In genomic region chr21:44084496-44085241, GRCh38 we compare ENCODE assay signal across 14 cellular contexts. TPM values are rescaled to one million over a fixed set of nuclear protein-coding genes. Genes with fewer than 3 reads are reported as not detected.
DNase-seq lines count a peak whose midpoint lies in the region; ATAC-seq, FAIRE-seq and TF ChIP-seq lines count a peak whose summit lies in the region.
"Had no signal": no experiment of that assay in that cellular context is flagged by ENCODE, and none has a peak within 500 bp of the region (broad histone marks: within the 10 kb centered on the region; RNA-seq: fewer than 3 reads in every experiment).

No MANE protein-coding gene starts in this region.

- peak overlapping the region; percentile 98 for H3K27ac Mint-ChIP-seq in activated T-helper 1 cell treated with anti-CD3 and anti-CD28 coated beads, Interleukin-12 subunit alpha, Interleukin-12 subunit beta, Interleukin-2, Interleukin-4 antibody, amounts not matched to agents 30 ng/mL and 10 ng/mL and 1 ng/mL, durations not matched to agents 14 hours and 24 hours and 36 hours

- H3K4me3 ChIP-seq in kidney (ENCODE audit: low read length in 2 of 2): peak overlapping the region in 1 of 2 donors; percentile 32
- H3K4me3 ChIP-seq: psoas muscle had no signal

- peaks cover 36 to 58% of the 10 kb centered on the region in 2 donors for H3K4me1 ChIP-seq in kidney (ENCODE audit: control insufficient read depth in 1 of 2, insufficient read depth in 1 of 2, low read depth in 1 of 2, low read length in 2 of 2)
- H3K4me1 ChIP-seq: psoas muscle had no signal

- H3K27ac ChIP-seq in kidney (ENCODE audit: low read depth in 2 of 2, low read length in 2 of 2) (peak overlapping the region in 1 of 2 donors; percentile 33), substantia nigra (ENCODE audit: low read depth, low read length, poor library complexity, severe bottlenecking) (peak overlapping the region; percentile 98)

- H3K36me3 Mint-ChIP-seq in activated T-helper 1 cell treated with anti-CD3 and anti-CD28 coated beads, Interleukin-12 subunit alpha, Interleukin-12 subunit beta, Interleukin-2, Interleukin-4 antibody, amounts not matched to agents 30 ng/mL and 10 ng/mL and 1 ng/mL, durations not matched to agents 14 hours and 24 hours and 36 hours (ENCODE audit: low read depth): peaks cover 83% of the 10 kb centered on the region

- peak overlapping the region; percentile 86 for H3K4me3 Mint-ChIP-seq in activated T-helper 1 cell treated with anti-CD3 and anti-CD28 coated beads, Interleukin-12 subunit alpha, Interleukin-12 subunit beta, Interleukin-2, Interleukin-4 antibody, amounts not matched to agents 30 ng/mL and 10 ng/mL and 1 ng/mL, durations not matched to agents 14 hours and 24 hours and 36 hours

- H3K9ac ChIP-seq in kidney (ENCODE audit: low read length in 2 of 2): no peak overlapping the region

- no peak for TF ChIP-seq CTCF in kidney (IDR thresholded peaks at IDR 0.05; ENCODE audit: borderline replicate concordance, extremely low read depth, insufficient read depth)
- TF ChIP-seq CTCF in omental fat pad (IDR thresholded peaks at IDR 0.05): no peak

- no peak for ATAC-seq in omental fat pad (ENCODE audit: low FRiP score)
- ATAC-seq: left lobe of liver, SK-N-SH treated with all-trans-retinoic acid at 6 μM for 48 hours had no signal

- no peaks in the 10 kb centered on the region for H3K27me3 Mint-ChIP-seq in activated T-helper 1 cell treated with anti-CD3 and anti-CD28 coated beads, Interleukin-12 subunit alpha, Interleukin-12 subunit beta, Interleukin-2, Interleukin-4 antibody, amounts not matched to agents 30 ng/mL and 10 ng/mL and 1 ng/mL, durations not matched to agents 14 hours and 24 hours and 36 hours (ENCODE audit: insufficient read depth)

- peaks cover 2 to 41% of the 10 kb centered on the region in 2 donors for H3K36me3 ChIP-seq in kidney (ENCODE audit: control insufficient read depth in 1 of 2, insufficient read depth in 2 of 2, low read length in 2 of 2)

- H3K4me1 Mint-ChIP-seq in activated T-helper 1 cell treated with anti-CD3 and anti-CD28 coated beads, Interleukin-12 subunit alpha, Interleukin-12 subunit beta, Interleukin-2, Interleukin-4 antibody, amounts not matched to agents 30 ng/mL and 10 ng/mL and 1 ng/mL, durations not matched to agents 14 hours and 24 hours and 36 hours (ENCODE audit: low read depth): peaks cover 90% of the 10 kb centered on the region

- intact Hi-C loops in activated T-helper 1 cell treated with anti-CD3 and anti-CD28 coated beads, Interleukin-12 subunit alpha, Interleukin-12 subunit beta, Interleukin-2, Interleukin-4 antibody, amounts not matched to agents 30 ng/mL and 10 ng/mL and 1 ng/mL, durations not matched to agents 14 hours and 24 hours and 36 hours (cut with micrococcal nuclease): loop anchor here (1.0 to 2.0 kb wide), 3 partner anchors 19 to 71 kb away; no protein-coding TSS in a partner anchor
- intact Hi-C loops in kidney (cut with DNase I): no loop called here

- peak; percentile 57 for DNase-seq in activated CD8-positive, alpha-beta memory T cell treated with anti-CD3 and anti-CD28 coated beads, Interleukin-2, amount 50 U/mL, for 48 hours
- no peak for DNase-seq in activated CD8-positive, alpha-beta memory T cell treated with anti-CD3 and anti-CD28 coated beads for 24 hours
- DNase-seq in activated T-helper 1 cell treated with anti-CD3 and anti-CD28 coated beads, Interleukin-12 subunit alpha, Interleukin-12 subunit beta, Interleukin-2, Interleukin-4 antibody, amounts not matched to agents 30 ng/mL and 10 ng/mL and 1 ng/mL, durations not matched to agents 14 hours and 24 hours and 36 hours (ENCODE audit: low spot score): no peak
- DNase-seq in kidney (peak; percentile 26), substantia nigra (lab: John Stamatoyannopoulos, UW) (peak in 1 of 49 donors; percentile 34), COLO668 (lab: John Stamatoyannopoulos, UW; ENCODE audit: unreplicated experiment) (no peak), omental fat pad (ENCODE audit: low spot score) (no peak), HT-29 (ENCODE audit: low spot score) (no peak)
- DNase-seq: NCI-H1092, NCI-H524 treated with DMSO at 0.1 percent for 48 hours, psoas muscle had no signal

- H3K9me3 ChIP-seq in kidney (ENCODE audit: control insufficient read depth in 1 of 2, low read length in 2 of 2): no peaks in the 10 kb centered on the region
- H3K9me3 ChIP-seq: psoas muscle had no signal

- no peak for FAIRE-seq in kidney (lab: Jason Lieb, UNC)
- FAIRE-seq: bronchial epithelial cell had no signal

- no peaks in the 10 kb centered on the region for H3K9me3 Mint-ChIP-seq in activated T-helper 1 cell treated with anti-CD3 and anti-CD28 coated beads, Interleukin-12 subunit alpha, Interleukin-12 subunit beta, Interleukin-2, Interleukin-4 antibody, amounts not matched to agents 30 ng/mL and 10 ng/mL and 1 ng/mL, durations not matched to agents 14 hours and 24 hours and 36 hours

RNA-seq across cellular contexts. Expression of gene PWP2, which starts 22.5 kb away (rescaled TPM):
- total RNA-seq in activated T-helper 1 cell treated with anti-CD3 and anti-CD28 coated beads, Interleukin-12 subunit alpha, Interleukin-12 subunit beta, Interleukin-2, Interleukin-4 antibody, amounts not matched to agents 30 ng/mL and 10 ng/mL and 1 ng/mL, durations not matched to agents 14 hours and 24 hours and 36 hours: 11.9 and 15.1 TPM in 2 replicates
- total RNA-seq in kidney (8.1 TPM), omental fat pad (10 to 100 TPM in 2 of 4 donors, 1 to 10 TPM in 2; 5.3 to 17.2 (median 11.3) TPM)
- 0.84 TPM for polyA plus RNA-seq in kidney (ENCODE audit: insufficient read depth, low read depth, low replicate concordance)
- total RNA-seq in HT-29 (2014; rRNA removed; shearing (Covaris generic)): 6.7 and 20.5 TPM in 2 replicates

RNA-seq across cellular contexts. Expression of gene GATD3, which starts 48.8 kb away (rescaled TPM):
- 9.5 and 13.8 TPM in 2 replicates for total RNA-seq in activated T-helper 1 cell treated with anti-CD3 and anti-CD28 coated beads, Interleukin-12 subunit alpha, Interleukin-12 subunit beta, Interleukin-2, Interleukin-4 antibody, amounts not matched to agents 30 ng/mL and 10 ng/mL and 1 ng/mL, durations not matched to agents 14 hours and 24 hours and 36 hours
- 15.8 TPM for total RNA-seq in kidney
- 18.3 TPM for polyA plus RNA-seq in kidney (ENCODE audit: insufficient read depth, low read depth, low replicate concordance)
- 10 to 100 TPM in 3 of 4 donors, 1 to 10 TPM in 1; 8.7 to 50.8 (median 15.2) TPM for total RNA-seq in omental fat pad
- total RNA-seq in HT-29 (2014; rRNA removed; shearing (Covaris generic)): 3.4 and 3.9 TPM in 2 replicates

Comparison
In these comparisons a context has a peak if more than half of its experiments do, and no peak if none do; other contexts are left out.
1. DNase-seq: peak in activated CD8-positive, alpha-beta memory T cell treated with anti-CD3 and anti-CD28 coated beads, Interleukin-2, amount 50 U/mL, for 48 hours (single experiment) and kidney (single experiment); none in activated CD8-positive, alpha-beta memory T cell treated with anti-CD3 and anti-CD28 coated beads for 24 hours (single experiment), activated T-helper 1 cell treated with anti-CD3 and anti-CD28 coated beads, Interleukin-12 subunit alpha, Interleukin-12 subunit beta, Interleukin-2, Interleukin-4 antibody, amounts not matched to agents 30 ng/mL and 10 ng/mL and 1 ng/mL, durations not matched to agents 14 hours and 24 hours and 36 hours (single experiment), COLO668 (single experiment), omental fat pad (single experiment) and HT-29 (single experiment).